In the genomic region with DNA sequence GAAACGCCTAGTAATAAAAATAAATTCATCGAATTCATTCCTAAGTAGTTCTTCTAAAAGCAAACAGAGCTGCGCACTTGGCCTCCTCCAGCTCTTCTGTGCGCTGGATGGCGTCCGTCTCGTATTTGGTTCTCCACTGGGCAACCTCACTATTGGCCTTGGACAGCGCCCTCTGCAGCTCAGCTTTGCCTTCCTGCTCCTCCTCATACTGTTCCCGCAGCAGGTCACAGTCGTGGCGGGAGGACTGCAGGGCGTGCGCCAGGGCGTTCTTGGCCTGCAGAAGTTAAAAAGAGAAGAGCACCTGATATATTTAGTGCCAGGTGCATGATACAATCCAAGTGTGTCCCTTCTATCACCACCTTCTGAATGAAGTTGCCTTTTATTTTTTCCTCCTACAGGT, we compare ENCODE assay signal across 1 cellular context.
TF ChIP-seq lines count a peak whose summit lies in the region.

No MANE protein-coding gene starts in this region.

TF ChIP-seq in H1, 55 proteins besides CTCF, POLR2A, EP300 and RAD21:
- TF ChIP-seq KDM1A (IDR thresholded peaks at IDR 0.05; ENCODE audit: borderline replicate concordance, low read length) (no peak), CTBP2 (IDR thresholded peaks at IDR 0.05; ENCODE audit: borderline replicate concordance, insufficient read depth, insufficient read length, low read length) (no peak), SIN3A (conservative IDR thresholded peaks at IDR 0.05 in 1 of 2, IDR thresholded peaks at IDR 0.05 in 1 of 2; ENCODE audit: low read depth in 1 of 2, low read length in 2 of 2) (no peak), POLR2AphosphoS5 (IDR thresholded peaks at IDR 0.05; ENCODE audit: low read depth, low read length) (no peak), CHD1 (IDR thresholded peaks at IDR 0.05; ENCODE audit: low read depth, low read length) (no peak), EZH2 (IDR thresholded peaks at IDR 0.05; ENCODE audit: low read depth, low read length, severe bottlenecking) (no peak), SP1 (IDR thresholded peaks at IDR 0.05; ENCODE audit: low read depth, low read length) (no peak), NRF1 (IDR thresholded peaks at IDR 0.05; ENCODE audit: low read depth, low read length) (no peak), RBBP5 (IDR thresholded peaks at IDR 0.05; ENCODE audit: borderline replicate concordance, low read depth, low read length) (no peak), SAP30 (IDR thresholded peaks at IDR 0.05; ENCODE audit: insufficient read depth, insufficient replicate concordance, low read length) (no peak), ASH2L (IDR thresholded peaks at IDR 0.05; ENCODE audit: low read length) (no peak), BACH1 (IDR thresholded peaks at IDR 0.05; ENCODE audit: low read length) (no peak), SUZ12 (IDR thresholded peaks at IDR 0.05; ENCODE audit: low read length) (no peak), EGR1 (IDR thresholded peaks at IDR 0.05; ENCODE audit: borderline replicate concordance, low read depth, low read length) (no peak)
